17 cellular contexts compared by ENCODE assay signal in the genomic region with DNA sequence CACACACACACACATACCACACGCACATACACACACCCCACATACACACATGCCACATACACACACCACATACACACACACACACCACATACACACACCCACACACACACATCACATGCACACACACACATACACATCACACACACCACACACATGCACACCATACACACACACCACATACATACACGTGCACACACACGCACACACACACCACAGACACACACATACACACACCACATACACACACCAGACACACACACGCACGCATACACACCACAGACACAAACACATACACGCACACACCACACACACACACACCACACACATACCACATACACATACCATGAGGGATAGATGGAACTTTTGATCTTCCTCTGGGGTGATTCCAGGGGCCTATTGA.
"Had no signal": no experiment of that assay in that cellular context is flagged by ENCODE, and none has a peak within 500 bp of the region (broad histone marks: within the 10 kb centered on the region; RNA-seq: fewer than 3 reads in every experiment).

No MANE protein-coding gene starts in this region.

- H3K4me3 Mint-ChIP-seq: naive B cell, nephron, type B pancreatic cell had no signal

- H3K9me3 ChIP-seq: esophagus squamous epithelium, heart left ventricle, neutrophil, psoas muscle, vagina had no signal

- H3K27me3 ChIP-seq: vagina had no signal

- H3K27ac ChIP-seq: esophagus squamous epithelium, heart left ventricle, neutrophil, psoas muscle, vagina had no signal

- H3K27ac Mint-ChIP-seq: nephron, type B pancreatic cell had no signal

- H3K4me1 Mint-ChIP-seq: nephron had no signal

- H3K36me3 Mint-ChIP-seq: naive B cell, type B pancreatic cell had no signal

- H3K4me3 ChIP-seq: esophagus squamous epithelium, heart left ventricle, psoas muscle, vagina had no signal

- DNase-seq: effector memory CD4-positive, alpha-beta T cell; esophagus squamous epithelium; foreskin melanocyte; heart left ventricle; hippocampal formation; left colon; mesendoderm; naive B cell; psoas muscle; retina; small intestine; stimulated activated CD4-positive, alpha-beta T cell treated with anti-CD3 and anti-CD28 coated beads, Interleukin-12 subunit alpha, Interleukin-12 subunit beta, amount 100 ng/mL, for 4 hours; stimulated activated naive CD4-positive, alpha-beta T cell had no signal

- H3K9me3 Mint-ChIP-seq: naive B cell, nephron, type B pancreatic cell had no signal

- FAIRE-seq: small intestine had no signal

- H3K4me1 ChIP-seq: psoas muscle, vagina had no signal

- ATAC-seq: left colon, psoas muscle had no signal

- H3K36me3 ChIP-seq: esophagus squamous epithelium, heart left ventricle, neutrophil, vagina had no signal
